ENCODE assay signal across 8 cellular contexts in genomic region chr2:160970052-160970846, GRCh38.
A peak's percentile ranks its signal among the peaks of the same experiment; 100 is the strongest.
DNase-seq lines count a peak whose midpoint lies in the region; ATAC-seq and TF ChIP-seq lines count a peak whose summit lies in the region.

No MANE protein-coding gene starts in this region.

- H3K4me3 ChIP-seq in body of pancreas, result no peak overlapping the region

- H3K27me3 ChIP-seq in body of pancreas, result no peaks in the 10 kb centered on the region

- intact Hi-C loops in body of pancreas (cut with DNase I), result loop anchor here (10.0 kb wide), 1 partner anchor 635 kb away; no protein-coding TSS in a partner anchor

- no peaks in the 10 kb centered on the region for H3K4me1 ChIP-seq in body of pancreas

- ATAC-seq in body of pancreas, result peak; percentile 83

- TF ChIP-seq POLR2A in body of pancreas (IDR thresholded peaks at IDR 0.05), result no peak

- peak; percentile 8 for DNase-seq in stimulated activated CD4-positive, alpha-beta T cell treated with anti-CD3 and anti-CD28 coated beads, Interleukin-4, amount 100 ng/mL, for 24 hours
- DNase-seq in stimulated activated CD4-positive, alpha-beta T cell treated with anti-CD3 and anti-CD28 coated beads, Interleukin-4, amount 100 ng/mL, for 4 hours, result no peak
- DNase-seq in NCI-H2171 treated with DMSO at 0.1 percent for 48 hours (lab: John Stamatoyannopoulos, UW) (peak; percentile 88), body of pancreas (peak; percentile 32 to 50 (median 44)), iris pigment epithelial cell (ENCODE audit: low read depth) (peak; percentile 88), stromal cell of bone marrow (ENCODE audit: low read depth) (peak; percentile 70), NK-92 (lab: John Stamatoyannopoulos, UW; ENCODE audit: unreplicated experiment) (no peak)
- DNase-seq in stimulated activated CD4-positive, alpha-beta T cell treated with anti-CD3 and anti-CD28 coated beads, Interleukin-2, amount 100 ng/mL, for 48 hours, result no peak

- no peaks in the 10 kb centered on the region for H3K9me3 ChIP-seq in body of pancreas

- whole genome bisulfite sequencing in body of pancreas, 2 donors, result 4% methylated on average over 3 of the region's 3 CpGs

- TF ChIP-seq CTCF in body of pancreas (IDR thresholded peaks at IDR 0.05), result peak; percentile 33 to 78 (median 68)

- peak overlapping the region in 3 of 4 donors; percentile 47 to 71 (median 55) for H3K27ac ChIP-seq in body of pancreas

- H3K36me3 ChIP-seq in body of pancreas (replicated peaks in 1 of 2; ENCODE audit: insufficient read depth in 1 of 2, low read depth in 2 of 2), result no peaks in the 10 kb centered on the region

Comparison
In these comparisons a context has a peak if more than half of its experiments do, and no peak if none do; other contexts are left out.
1. DNase-seq: peak in stimulated activated CD4-positive, alpha-beta T cell treated with anti-CD3 and anti-CD28 coated beads, Interleukin-4, amount 100 ng/mL, for 24 hours (single experiment), NCI-H2171 treated with DMSO at 0.1 percent for 48 hours (single experiment), body of pancreas (4 of 4), iris pigment epithelial cell (single experiment) and stromal cell of bone marrow (single experiment); none in stimulated activated CD4-positive, alpha-beta T cell treated with anti-CD3 and anti-CD28 coated beads, Interleukin-4, amount 100 ng/mL, for 4 hours (0 of 2), stimulated activated CD4-positive, alpha-beta T cell treated with anti-CD3 and anti-CD28 coated beads, Interleukin-2, amount 100 ng/mL, for 48 hours (0 of 2) and NK-92 (single experiment).